16 cellular contexts compared by ENCODE assay signal in the genomic region with DNA sequence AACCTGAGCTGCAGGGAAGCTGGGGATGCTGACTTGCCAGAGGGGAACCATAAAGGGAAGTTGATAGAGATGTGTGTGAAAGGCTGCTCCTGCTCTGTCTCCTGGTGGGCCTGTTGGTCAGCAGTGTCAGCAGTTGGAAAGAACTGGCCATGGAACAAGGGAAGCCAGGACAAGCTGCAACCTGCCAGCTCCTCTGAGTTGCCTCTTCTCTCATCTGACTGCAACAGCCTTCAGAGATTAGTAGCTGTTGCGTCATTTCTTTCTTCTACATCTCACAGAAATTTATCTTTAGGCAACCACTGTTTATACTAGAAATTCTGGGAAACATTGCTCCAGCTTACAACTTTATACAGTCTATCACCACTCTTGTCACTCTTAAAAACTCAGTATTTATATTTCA.
DNase-seq lines count a peak whose midpoint lies in the region; ATAC-seq and TF ChIP-seq lines count a peak whose summit lies in the region.
"Had no signal": no experiment of that assay in that cellular context is flagged by ENCODE, and none has a peak within 500 bp of the region (broad histone marks: within the 10 kb centered on the region; RNA-seq: fewer than 3 reads in every experiment).

No MANE protein-coding gene starts in this region.

- ATAC-seq in Right ventricle myocardium superior (ENCODE audit: poor library complexity) (peak; percentile 43), heart left ventricle (no peak), RWPE2 (ENCODE audit: low read depth) (peak; percentile 97)
- ATAC-seq: lower lobe of right lung had no signal

- DNase-seq in Right ventricle myocardium superior (peak; percentile 39), heart left ventricle (no peak), RWPE2 (ENCODE audit: low spot score) (peak; percentile 71), fibroblast of the aortic adventitia (ENCODE audit: low read depth) (peak; percentile 87), ureter (ENCODE audit: low spot score) (peak; percentile 53), SW480 (ENCODE audit: low spot score) (no peak), kidney glomerular epithelial cell (lab: John Stamatoyannopoulos, UW) (no peak), pons (ENCODE audit: low spot score) (no peak)
- DNase-seq: AML-193; cortex of kidney; glutamatergic neuron; lower lobe of right lung; NCI-H187 treated with DMSO at 0.1 percent for 48 hours; stimulated activated CD4-positive, alpha-beta T cell treated with anti-CD3 and anti-CD28 coated beads, Interleukin-1b, Interleukin-23, amount 100 ng/mL, for 48 hours; T1000 had no signal

- H3K4me3 ChIP-seq in heart left ventricle (no peak overlapping the region), RWPE2 (ENCODE audit: severe bottlenecking) (no peak overlapping the region), fibroblast of the aortic adventitia (ENCODE audit: low read depth, low read length) (no peak overlapping the region)
- H3K4me3 ChIP-seq: lower lobe of right lung, vagina had no signal

- H3K9me3 ChIP-seq in heart left ventricle (no peaks in the 10 kb centered on the region), RWPE2 (ENCODE audit: severe bottlenecking) (no peaks in the 10 kb centered on the region)
- H3K9me3 ChIP-seq: lower lobe of right lung, vagina had no signal

- TF ChIP-seq CTCF in heart left ventricle (IDR thresholded peaks at IDR 0.05) (no peak), RWPE2 (IDR thresholded peaks at IDR 0.05; ENCODE audit: poor library complexity, severe bottlenecking) (no peak), fibroblast of the aortic adventitia (IDR thresholded peaks at IDR 0.05; ENCODE audit: insufficient read depth, low read length) (no peak)

- H3K27ac ChIP-seq in heart left ventricle = no peak overlapping the region
- H3K27ac ChIP-seq in RWPE2 (ENCODE audit: poor library complexity, severe bottlenecking) = no peak overlapping the region
- H3K27ac ChIP-seq: lower lobe of right lung, vagina had no signal

- WGBS in heart left ventricle, 4 donors = 41 to 73% (median 64%) methylated on average over 1 of the region's 1 CpG

- no peaks in the 10 kb centered on the region for H3K36me3 ChIP-seq in heart left ventricle
- no peaks in the 10 kb centered on the region for H3K36me3 ChIP-seq in RWPE2 (ENCODE audit: low read depth)
- H3K36me3 ChIP-seq: lower lobe of right lung, vagina had no signal

- no peak for TF ChIP-seq POLR2A in heart left ventricle (IDR thresholded peaks at IDR 0.05)

- no peaks in the 10 kb centered on the region for H3K27me3 ChIP-seq in heart left ventricle
- peaks cover 6% of the 10 kb centered on the region for H3K27me3 ChIP-seq in RWPE2 (ENCODE audit: insufficient read depth, poor library complexity, severe bottlenecking)
- H3K27me3 ChIP-seq: vagina had no signal

- H3K4me1 ChIP-seq in heart left ventricle (no peaks in the 10 kb centered on the region), RWPE2 (ENCODE audit: insufficient read depth, poor library complexity, severe bottlenecking) (peaks cover 29% of the 10 kb centered on the region)
- H3K4me1 ChIP-seq: lower lobe of right lung, vagina had no signal

- intact Hi-C loops in Right ventricle myocardium superior (cut with DNase I) = no loop called here
- intact Hi-C loops in heart left ventricle (cut with DNase I) = no loop called here

Comparison
In these comparisons a context has a peak if more than half of its experiments do, and no peak if none do; other contexts are left out.
1. ATAC-seq: peak in Right ventricle myocardium superior (single experiment) and RWPE2 (single experiment); none in heart left ventricle (0 of 4).
2. DNase-seq: peak in Right ventricle myocardium superior (single experiment), RWPE2 (single experiment), fibroblast of the aortic adventitia (single experiment) and ureter (single experiment); none in heart left ventricle (0 of 5), SW480 (single experiment), kidney glomerular epithelial cell (single experiment) and pons (single experiment).